ENCODE assay signal across 10 cellular contexts in the genomic region with DNA sequence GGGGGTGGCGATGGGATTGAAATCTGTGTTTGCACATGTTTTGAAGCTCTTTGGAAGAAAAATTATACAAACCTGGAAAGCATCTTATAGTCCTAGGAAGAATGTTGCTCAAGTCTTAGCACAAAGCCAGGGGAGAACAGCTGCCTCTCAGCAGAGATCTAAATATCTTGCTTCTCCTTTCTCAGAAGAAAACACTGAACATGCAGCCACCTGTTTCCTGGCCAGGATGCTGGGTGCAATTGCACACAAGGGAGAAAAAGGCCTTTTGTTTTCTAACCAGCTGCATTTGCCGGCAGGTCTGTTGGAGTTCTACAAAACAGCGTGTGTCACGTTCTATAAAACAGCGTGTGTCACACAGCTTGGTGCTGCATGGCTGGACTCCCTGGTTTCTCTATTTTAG.
DNase-seq lines count a peak whose midpoint lies in the region; ATAC-seq and TF ChIP-seq lines count a peak whose summit lies in the region.
"Had no signal": no experiment of that assay in that cellular context is flagged by ENCODE, and none has a peak within 500 bp of the region (broad histone marks: within the 10 kb centered on the region; RNA-seq: fewer than 3 reads in every experiment).

No MANE protein-coding gene starts in this region.

- POLR2A ChIA-PET in activated CD8-positive, alpha-beta T cell treated with anti-CD3 and anti-CD28 coated beads for 36 hours (lab: Charles Lee), result no interaction called here

- no peaks in the 10 kb centered on the region for H3K27me3 Mint-ChIP-seq in naive B cell
- peaks cover 8% of the 10 kb centered on the region for H3K27me3 Mint-ChIP-seq in activated CD8-positive, alpha-beta T cell treated with anti-CD3 and anti-CD28 coated beads for 36 hours
- H3K27me3 Mint-ChIP-seq: activated CD4-positive, alpha-beta T cell treated with anti-CD3 and anti-CD28 coated beads, Interleukin-2, amount 10 ng/mL, durations not matched to agents 24 days and 14 days had no signal

- ATAC-seq in GM19324 (IDR thresholded peaks at IDR 0.05; ENCODE audit: low FRiP score, unreplicated experiment), result peak; percentile 80
- peak; percentile 70 for ATAC-seq in HG02798 (IDR thresholded peaks at IDR 0.05; ENCODE audit: poor library complexity, unreplicated experiment)
- ATAC-seq in naive B cell (ENCODE audit: low read depth in 2 of 2), result peak; percentile 84 to 85
- no peak for ATAC-seq in activated CD8-positive, alpha-beta T cell treated with anti-CD3 and anti-CD28 coated beads for 36 hours

- peaks cover 0 to 13% (median 0%) of the 10 kb centered on the region in 7 donors for H3K9me3 Mint-ChIP-seq in naive B cell
- no peaks in the 10 kb centered on the region for H3K9me3 Mint-ChIP-seq in activated CD8-positive, alpha-beta T cell treated with anti-CD3 and anti-CD28 coated beads for 36 hours
- H3K9me3 Mint-ChIP-seq: activated CD4-positive, alpha-beta T cell treated with anti-CD3 and anti-CD28 coated beads, Interleukin-2, amount 10 ng/mL, durations not matched to agents 24 days and 14 days had no signal

- H3K4me1 Mint-ChIP-seq in naive B cell, result peaks cover 53 to 66% (median 55%) of the 10 kb centered on the region in 3 donors
- no peaks in the 10 kb centered on the region for H3K4me1 Mint-ChIP-seq in activated CD8-positive, alpha-beta T cell treated with anti-CD3 and anti-CD28 coated beads for 36 hours (ENCODE audit: low read depth)
- H3K4me1 Mint-ChIP-seq: activated CD4-positive, alpha-beta T cell treated with anti-CD3 and anti-CD28 coated beads, Interleukin-2, amount 10 ng/mL, durations not matched to agents 24 days and 14 days had no signal

- no peak for TF ChIP-seq CTCF in activated CD8-positive, alpha-beta T cell treated with anti-CD3 and anti-CD28 coated beads for 36 hours (IDR thresholded peaks at IDR 0.05)
- TF ChIP-seq CTCF in GM10266 (IDR thresholded peaks at IDR 0.05; ENCODE audit: control insufficient read depth, insufficient read depth, low read depth, missing control alignments), result no peak

- H3K36me3 Mint-ChIP-seq in naive B cell, result peaks cover 0 to 20% of the 10 kb centered on the region in 2 donors
- H3K36me3 Mint-ChIP-seq in activated CD8-positive, alpha-beta T cell treated with anti-CD3 and anti-CD28 coated beads for 36 hours (ENCODE audit: low read depth), result no peaks in the 10 kb centered on the region

- H3K27ac Mint-ChIP-seq in naive B cell, result peak overlapping the region; percentile 88 to 98 (median 96)
- no peak overlapping the region for H3K27ac Mint-ChIP-seq in activated CD8-positive, alpha-beta T cell treated with anti-CD3 and anti-CD28 coated beads for 36 hours
- H3K27ac Mint-ChIP-seq: activated CD4-positive, alpha-beta T cell treated with anti-CD3 and anti-CD28 coated beads, Interleukin-2, amount 10 ng/mL, durations not matched to agents 24 days and 14 days had no signal

- intact Hi-C loops in activated CD8-positive, alpha-beta T cell treated with anti-CD3 and anti-CD28 coated beads for 36 hours (cut with micrococcal nuclease), result no loop called here

- DNase-seq in NAMALWA (ENCODE audit: low spot score) (peak; percentile 3), naive B cell (peak; percentile 75), SW 1271 (lab: John Stamatoyannopoulos, UW) (no peak), GM10266 (ENCODE audit: extremely low spot score) (no peak)
- no peak for DNase-seq in activated CD8-positive, alpha-beta T cell treated with anti-CD3 and anti-CD28 coated beads for 36 hours
- DNase-seq in activated effector memory CD4-positive, alpha-beta T cell treated with anti-CD3 and anti-CD28 coated beads, Interleukin-2, amount 50 U/mL, for 16 hours, result no peak
- DNase-seq: activated CD4-positive, alpha-beta T cell treated with anti-CD3 and anti-CD28 coated beads, Interleukin-2, amount 10 ng/mL, durations not matched to agents 24 days and 14 days; mesenchymal stem cell had no signal

- peak overlapping the region; percentile 3 to 89 (median 75) for H3K4me3 Mint-ChIP-seq in naive B cell
- H3K4me3 Mint-ChIP-seq in activated CD8-positive, alpha-beta T cell treated with anti-CD3 and anti-CD28 coated beads for 36 hours, result no peak overlapping the region
- H3K4me3 Mint-ChIP-seq: activated CD4-positive, alpha-beta T cell treated with anti-CD3 and anti-CD28 coated beads, Interleukin-2, amount 10 ng/mL, durations not matched to agents 24 days and 14 days had no signal

- CTCF ChIA-PET in activated CD8-positive, alpha-beta T cell treated with anti-CD3 and anti-CD28 coated beads for 36 hours (lab: Charles Lee), result no interaction called here

Comparison
In these comparisons a context has a peak if more than half of its experiments do, and no peak if none do; other contexts are left out.
1. DNase-seq: peak in NAMALWA (single experiment) and naive B cell (single experiment); none in activated CD8-positive, alpha-beta T cell treated with anti-CD3 and anti-CD28 coated beads for 36 hours (single experiment), activated effector memory CD4-positive, alpha-beta T cell treated with anti-CD3 and anti-CD28 coated beads, Interleukin-2, amount 50 U/mL, for 16 hours (single experiment), SW 1271 (0 of 2) and GM10266 (single experiment).